9 cellular contexts compared by ENCODE assay signal in the genomic region with DNA sequence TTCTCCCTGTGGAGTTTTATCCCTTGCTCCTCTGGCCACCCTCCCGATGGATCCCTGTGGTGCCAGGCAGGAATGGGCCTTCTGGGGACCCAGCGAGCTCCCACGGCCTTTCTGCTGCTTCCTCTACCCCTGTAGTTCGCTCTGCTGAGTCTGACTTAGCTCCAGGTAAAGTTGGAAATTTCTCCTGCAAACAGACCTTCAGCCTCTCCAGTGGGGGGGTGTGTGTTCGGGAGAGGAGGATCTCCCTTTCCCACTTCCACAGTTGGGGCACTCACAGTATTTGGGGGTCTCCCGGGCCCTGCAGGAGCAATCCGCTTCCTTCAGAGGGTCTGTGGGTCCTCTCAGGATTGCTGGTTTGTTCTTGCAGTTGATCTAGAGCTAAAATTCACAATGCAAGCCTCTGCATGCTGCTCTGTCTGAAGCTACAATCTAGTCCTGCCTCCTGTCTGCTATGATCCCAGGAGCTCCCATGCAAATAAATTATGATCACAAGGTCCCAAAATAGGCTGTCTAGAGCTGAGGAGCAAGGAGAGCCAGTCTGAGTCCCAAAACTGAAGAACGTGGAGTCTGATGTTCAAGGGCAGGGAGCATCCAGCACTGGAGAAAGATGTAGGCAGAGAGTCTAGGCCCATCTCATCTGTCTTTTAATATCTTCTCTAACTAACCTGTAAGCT. TPM values are rescaled to one million over a fixed set of nuclear protein-coding genes. Genes with fewer than 3 reads are reported as not detected.
DNase-seq lines count a peak whose midpoint lies in the region; ATAC-seq, FAIRE-seq and TF ChIP-seq lines count a peak whose summit lies in the region.
"Had no signal": no experiment of that assay in that cellular context is flagged by ENCODE, and none has a peak within 500 bp of the region (broad histone marks: within the 10 kb centered on the region; RNA-seq: fewer than 3 reads in every experiment).

No MANE protein-coding gene starts in this region.

- H3K4me1 ChIP-seq in A549, result peaks cover 26% of the 10 kb centered on the region
- H3K4me1 ChIP-seq in HUES64 (ENCODE audit: insufficient read depth, low read length), result 0 out of 2 replicates have a peak, but pooled peaks cover 5% of the 10 kb centered on the region
- peaks cover 33% of the 10 kb centered on the region for H3K4me1 ChIP-seq in mucosa of stomach (ENCODE audit: control insufficient read depth, insufficient read depth, low read length)
- H3K4me1 ChIP-seq in spleen, result peaks cover 0 to 36% (median 15%) of the 10 kb centered on the region in 6 donors

- peak in 1 of 2 experiments; percentile 12; a peak in 3 of 6 replicates for ATAC-seq in A549

- H3K4me3 ChIP-seq in A549 (0 out of 3 replicates have a peak overlapping the region, but pooled peaks have one; percentile 5), HUES64 (ENCODE audit: low read length) (no peak overlapping the region), mucosa of stomach (ENCODE audit: low read length) (no peak overlapping the region), spleen (no peak overlapping the region)

- H3K4me2 ChIP-seq in A549, result peak overlapping the region; percentile 63

- FAIRE-seq in A549 (lab: Jason Lieb, UNC), result no peak

- peaks cover 37% of the 10 kb centered on the region for H3K36me3 ChIP-seq in HUES64 (ENCODE audit: insufficient read depth, low read length)
- peaks cover 13% of the 10 kb centered on the region for H3K36me3 ChIP-seq in mucosa of stomach (ENCODE audit: control insufficient read depth, insufficient read depth, low read length)
- H3K36me3 ChIP-seq in spleen, result peaks cover 0 to 78% (median 43%) of the 10 kb centered on the region in 6 donors

- DNase-seq in A549 (ENCODE audit: low read depth in 1 of 2, low spot score in 1 of 2) (no peak), caudate nucleus (lab: John Stamatoyannopoulos, UW) (no peak), COLO829 (ENCODE audit: low spot score) (no peak), spleen (no peak), NCI-H226 (no peak)
- no peak for DNase-seq in activated naive CD4-positive, alpha-beta T cell (lab: John Stamatoyannopoulos, UW)
- DNase-seq: SHP77 treated with DMSO at 0.1 percent for 48 hours had no signal

- TF ChIP-seq POLR2A in A549 (IDR thresholded peaks at IDR 0.05; ENCODE audit: low read length) (no peak), spleen (IDR thresholded peaks at IDR 0.05) (no peak)

- H3K9me3 ChIP-seq in A549 (peaks cover 7% of the 10 kb centered on the region; the same call in 1 of the 3 replicates), HUES64 (ENCODE audit: insufficient read depth, low read depth, low read length) (peaks cover 6% of the 10 kb centered on the region; the same call in 1 of the 2 replicates), mucosa of stomach (ENCODE audit: control insufficient read depth, low read length) (no peaks in the 10 kb centered on the region), spleen (peaks cover 0 to 4% (median 0%) of the 10 kb centered on the region in 8 donors)

- no peaks in the 10 kb centered on the region for H3K27me3 ChIP-seq in HUES64 (ENCODE audit: insufficient read depth, low read length)
- no peaks in the 10 kb centered on the region for H3K27me3 ChIP-seq in mucosa of stomach (ENCODE audit: control insufficient read depth, insufficient read depth, low read length)
- H3K27me3 ChIP-seq in spleen (replicated peaks in 1 of 7), result no peaks in the 10 kb centered on the region

- POLR2A ChIA-PET in A549 (lab: Yijun Ruan, JAX), result interaction anchor here (0.9 to 2.3 kb wide), 3 partner anchors 9 to 114 kb away, joined by 3 to 22 read pairs (median 4); a partner anchor contains a TSS

- H3K27ac ChIP-seq in A549 (peak overlapping the region; percentile 86 to 93), HUES64 (ENCODE audit: low read depth, low read length) (peak overlapping the region; percentile 46; the same call in 1 of the 2 replicates), caudate nucleus (ENCODE audit: low read depth, low read length) (peak overlapping the region; percentile 21), spleen (no peak overlapping the region)

- no peak for TF ChIP-seq EP300 in A549 (IDR thresholded peaks at IDR 0.05)

- intact Hi-C loops in spleen (cut with DNase I; ENCODE audit: low total_unique reads), result no loop called here

- CTCF ChIA-PET in A549 (lab: Yijun Ruan, JAX), result interaction anchor here (1.0 to 3.7 kb wide), 7 partner anchors 14 to 350 kb away, joined by 3 to 17 read pairs (median 3); a partner anchor contains a TSS

- 58% methylated on average over 8 of the region's 8 CpGs for WGBS in A549 (ENCODE audit: missing lambda C conversion rate)
- 96% methylated on average over 7 of the region's 8 CpGs for WGBS in HUES64
- 88 to 97% (median 95%) methylated on average over 8 of the region's 8 CpGs for WGBS in spleen, 5 donors

- H3K9ac ChIP-seq in HUES64 (ENCODE audit: low read depth, low read length), result peak overlapping the region; percentile 61; the same call in 1 of the 2 replicates
- peak overlapping the region; percentile 38 for H3K9ac ChIP-seq in mucosa of stomach (ENCODE audit: low read length)

- no peak for TF ChIP-seq RAD21 in A549 (conservative IDR thresholded peaks at IDR 0.05 in 1 of 2, IDR thresholded peaks at IDR 0.05 in 1 of 2)

- TF ChIP-seq CTCF in A549 (IDR thresholded peaks at IDR 0.05), result no peak
- TF ChIP-seq CTCF in spleen (IDR thresholded peaks at IDR 0.05 in 8 of 11, conservative IDR thresholded peaks at IDR 0.05 in 3 of 11), result no peak

TF ChIP-seq in A549, 52 proteins besides CTCF, POLR2A, EP300 and RAD21:
- TF ChIP-seq, protein P1, sequence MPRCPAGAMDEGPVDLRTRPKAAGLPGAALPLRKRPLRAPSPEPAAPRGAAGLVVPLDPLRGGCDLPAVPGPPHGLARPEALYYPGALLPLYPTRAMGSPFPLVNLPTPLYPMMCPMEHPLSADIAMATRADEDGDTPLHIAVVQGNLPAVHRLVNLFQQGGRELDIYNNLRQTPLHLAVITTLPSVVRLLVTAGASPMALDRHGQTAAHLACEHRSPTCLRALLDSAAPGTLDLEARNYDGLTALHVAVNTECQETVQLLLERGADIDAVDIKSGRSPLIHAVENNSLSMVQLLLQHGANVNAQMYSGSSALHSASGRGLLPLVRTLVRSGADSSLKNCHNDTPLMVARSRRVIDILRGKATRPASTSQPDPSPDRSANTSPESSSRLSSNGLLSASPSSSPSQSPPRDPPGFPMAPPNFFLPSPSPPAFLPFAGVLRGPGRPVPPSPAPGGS (IDR thresholded peaks at IDR 0.05), result no peak
- TF ChIP-seq ZNF302 (CRISPR knock-in tag; IDR thresholded peaks at IDR 0.05) (no peak; the same call in 1 of the 2 replicates), RCOR1 (IDR thresholded peaks at IDR 0.05; ENCODE audit: low read depth, low read length) (no peak), JUNB (IDR thresholded peaks at IDR 0.05) (no peak), HEYL (CRISPR knock-in tag; IDR thresholded peaks at IDR 0.05) (no peak), RNF2 (IDR thresholded peaks at IDR 0.05; ENCODE audit: borderline replicate concordance, low read depth) (no peak), HOXB13 (CRISPR knock-in tag; IDR thresholded peaks at IDR 0.05; ENCODE audit: low read depth) (no peak), FOXS1 (CRISPR knock-in tag; IDR thresholded peaks at IDR 0.05) (no peak), TFCP2L1 (CRISPR knock-in tag; IDR thresholded peaks at IDR 0.05) (no peak), SMC3 (IDR thresholded peaks at IDR 0.05) (no peak)

RNA-seq across cellular contexts. Expression of a gene that starts 18.3 kb away (rescaled TPM):
- polyA plus RNA-seq in A549 (2011; rRNA removed) (15.5 and 16.0 TPM in 2 replicates), A549 (2017; fragmentation: RNase III; extraction: RNeasy Plus Mini Kit Qiagen cat#74134 plus additional on column Dnase treatment) (23.5 to 27.6 TPM (median 25.2 TPM) in 3 replicates), spleen (10 to 100 TPM; 15.8 to 17.4 (median 17.3) TPM)
- 13.3 and 15.5 TPM in 2 replicates for polyA plus RNA-seq in A549 (2012; cell fraction: cytosol; rRNA removed)
- polyA plus RNA-seq in A549 (2012; cell fraction: nucleus; rRNA removed), result 6.6 and 8.3 TPM in 2 replicates
- 21.8 and 26.0 TPM in 2 replicates for polyA minus RNA-seq in A549 (2011; rRNA and poly(A)+ RNA removed)
- 9.7 TPM for polyA plus RNA-seq in HUES64 (2013, experiment 1 of 2)
- 13.0 TPM for polyA plus RNA-seq in HUES64 (2013, experiment 2 of 2)
- 10 to 100 TPM; 11.9 to 21.0 (median 14.8) TPM for total RNA-seq in spleen

RNA-seq across cellular contexts. Expression of a gene that starts 18.6 kb away (rescaled TPM):
- 52.0 and 74.9 TPM in 2 replicates for polyA plus RNA-seq in A549 (2011; rRNA removed)
- polyA plus RNA-seq in A549 (2012; cell fraction: cytosol; rRNA removed), result 10.5 and 13.0 TPM in 2 replicates
- 15.4 and 18.5 TPM in 2 replicates for polyA plus RNA-seq in A549 (2012; cell fraction: nucleus; rRNA removed)
- polyA plus RNA-seq in A549 (2017; fragmentation: RNase III; extraction: RNeasy Plus Mini Kit Qiagen cat#74134 plus additional on column Dnase treatment), result 28.5 to 31.0 TPM (median 29.3 TPM) in 3 replicates
- polyA minus RNA-seq in A549 (2011; rRNA and poly(A)+ RNA removed), result 45.2 and 59.6 TPM in 2 replicates
- 30.5 TPM for polyA plus RNA-seq in HUES64 (2013, experiment 1 of 2)
- polyA plus RNA-seq in HUES64 (2013, experiment 2 of 2), result 34.4 TPM
- 10 to 100 TPM; 34.6 to 97.3 (median 43.8) TPM for total RNA-seq in spleen
- 1 to 10 TPM; 7.1 to 8.2 (median 7.2) TPM for polyA plus RNA-seq in spleen

RNA-seq across cellular contexts. Expression of a gene that starts 20.1 kb away (rescaled TPM):
- polyA plus RNA-seq in A549 (2011; rRNA removed), result 249 and 329 TPM in 2 replicates
- 130 and 131 TPM in 2 replicates for polyA plus RNA-seq in A549 (2012; cell fraction: cytosol; rRNA removed)
- 33.2 and 39.8 TPM in 2 replicates for polyA plus RNA-seq in A549 (2012; cell fraction: nucleus; rRNA removed)
- polyA plus RNA-seq in A549 (2017; fragmentation: RNase III; extraction: RNeasy Plus Mini Kit Qiagen cat#74134 plus additional on column Dnase treatment), result 146 to 167 TPM (median 157 TPM) in 3 replicates
- polyA minus RNA-seq in A549 (2011; rRNA and poly(A)+ RNA removed), result 83.2 and 84.7 TPM in 2 replicates
- 282 TPM for polyA plus RNA-seq in HUES64 (2013, experiment 1 of 2)
- polyA plus RNA-seq in HUES64 (2013, experiment 2 of 2), result 260 TPM
- total RNA-seq in spleen, result 10 to 100 TPM; 40.9 to 91.1 (median 68.2) TPM
- 10 to 100 TPM; 50.5 to 97.1 (median 69.2) TPM for polyA plus RNA-seq in spleen

Comparison
In these comparisons a context has a peak if more than half of its experiments do, and no peak if none do; other contexts are left out.
1. H3K27ac ChIP-seq: peak in A549 (2 of 2), HUES64 (single experiment) and caudate nucleus (single experiment); none in spleen (0 of 8).